In genomic region chr2:109615637-109616144, GRCh38 we compare ENCODE assay signal across 9 cellular contexts. TPM values are rescaled to one million over a fixed set of nuclear protein-coding genes. Genes with fewer than 3 reads are reported as not detected.
DNase-seq lines count a peak whose midpoint lies in the region; TF ChIP-seq lines count a peak whose summit lies in the region.
"Had no signal": no experiment of that assay in that cellular context is flagged by ENCODE, and none has a peak within 500 bp of the region (broad histone marks: within the 10 kb centered on the region; RNA-seq: fewer than 3 reads in every experiment).

No MANE protein-coding gene starts in this region.

- H3K36me3 ChIP-seq in stomach, result no peaks in the 10 kb centered on the region

- in situ Hi-C loops in astrocyte of the spinal cord (cut with HindIII; ENCODE audit: low sequenced_read_pairs) (no loop called here), GM13976 (cut with MboI; ENCODE audit: low sequenced_read_pairs, unreplicated experiment) (no loop called here)

- no peaks in the 10 kb centered on the region for H3K9me3 Mint-ChIP-seq in T-helper 1 cell treated with Interleukin-12 subunit alpha and Interleukin-12 subunit beta and Interleukin-4 antibody, amounts not matched to agents 30 μg/mL and 1 μg/mL, for 36 hours

- peak overlapping the region; percentile 14 for H3K4me3 Mint-ChIP-seq in T-helper 1 cell treated with Interleukin-12 subunit alpha and Interleukin-12 subunit beta and Interleukin-4 antibody, amounts not matched to agents 30 μg/mL and 1 μg/mL, for 36 hours

- peaks cover 14 to 56% (median 42%) of the 10 kb centered on the region in 4 donors for H3K4me1 ChIP-seq in stomach

- intact Hi-C loops in stomach (cut with DNase I; ENCODE audit: low total_unique reads), result no loop called here

- no peak overlapping the region for H3K27ac Mint-ChIP-seq in T-helper 1 cell treated with Interleukin-12 subunit alpha and Interleukin-12 subunit beta and Interleukin-4 antibody, amounts not matched to agents 30 μg/mL and 1 μg/mL, for 36 hours

- TF ChIP-seq POLR2A in stomach (IDR thresholded peaks at IDR 0.05), result no peak

- peaks cover 8% of the 10 kb centered on the region for H3K4me1 Mint-ChIP-seq in T-helper 1 cell treated with Interleukin-12 subunit alpha and Interleukin-12 subunit beta and Interleukin-4 antibody, amounts not matched to agents 30 μg/mL and 1 μg/mL, for 36 hours (ENCODE audit: low read depth)

- TF ChIP-seq CTCF in astrocyte of the spinal cord (IDR thresholded peaks at IDR 0.05; ENCODE audit: low read depth, low read length) (no peak), stomach (IDR thresholded peaks at IDR 0.05) (no peak), GM13976 (IDR thresholded peaks at IDR 0.05; ENCODE audit: borderline replicate concordance, control extremely low read depth, extremely low read depth, insufficient read depth, missing control alignments) (no peak)

- DNase-seq in T-helper 1 cell, result no peak
- DNase-seq in astrocyte of the spinal cord (ENCODE audit: low read depth, low spot score), result no peak
- peak; percentile 41 for DNase-seq in left kidney (ENCODE audit: low read depth, low spot score)
- DNase-seq in stomach, result no peak
- no peak for DNase-seq in GM13976 (ENCODE audit: low spot score)
- no peak for DNase-seq in DMS153 treated with DMSO at 0.1 percent for 48 hours (lab: John Stamatoyannopoulos, UW; ENCODE audit: unreplicated experiment)
- no peak for DNase-seq in mucosa of gallbladder (ENCODE audit: low spot score)
- DNase-seq: NCI-H1694 treated with DMSO at 0.1 percent for 48 hours had no signal

- peak overlapping the region; percentile 47 for H3K4me3 ChIP-seq in astrocyte of the spinal cord (ENCODE audit: low read depth, low read length)
- peak overlapping the region; percentile 47 to 89 (median 76) for H3K4me3 ChIP-seq in stomach

- H3K9me3 ChIP-seq in stomach, result no peaks in the 10 kb centered on the region

- H3K27me3 Mint-ChIP-seq in T-helper 1 cell treated with Interleukin-12 subunit alpha and Interleukin-12 subunit beta and Interleukin-4 antibody, amounts not matched to agents 30 μg/mL and 1 μg/mL, for 36 hours (ENCODE audit: low read depth), result peaks cover 73% of the 10 kb centered on the region

- 57 to 81% (median 79%) methylated on average over 24 of the region's 24 CpGs for WGBS in stomach, 5 donors

- H3K27ac ChIP-seq in stomach, result no peak overlapping the region

- H3K27me3 ChIP-seq in stomach, result peaks cover 0 to 27% (median 13%) of the 10 kb centered on the region in 3 donors

- TF ChIP-seq EP300 in stomach (IDR thresholded peaks at IDR 0.05), result no peak

- peaks cover 6% of the 10 kb centered on the region for H3K36me3 Mint-ChIP-seq in T-helper 1 cell treated with Interleukin-12 subunit alpha and Interleukin-12 subunit beta and Interleukin-4 antibody, amounts not matched to agents 30 μg/mL and 1 μg/mL, for 36 hours (ENCODE audit: low read depth)

RNA-seq across cellular contexts. Expression of gene SOWAHC, which starts 1.5 kb away (rescaled TPM):
- total RNA-seq in stomach (10 to 100 TPM in 4 of 5 donors, 1 to 10 TPM in 1; 5.3 to 93.9 (median 16.7) TPM), mucosa of gallbladder (19.4 TPM)
- 1 to 10 TPM; 3.3 to 7.6 (median 7.2) TPM for polyA plus RNA-seq in stomach

RNA-seq across cellular contexts. Expression of gene SEPTIN10, which starts 1.9 kb away (rescaled TPM):
- 100 to 1,000 TPM in 1 of 5 donors, 10 to 100 TPM in 4; 29.0 to 101 (median 54.9) TPM for total RNA-seq in stomach
- polyA plus RNA-seq in stomach, result 10 to 100 TPM; 24.9 to 41.9 (median 31.0) TPM
- 63.1 TPM for total RNA-seq in mucosa of gallbladder
